Comparison of ENCODE assay signal across 20 cellular contexts in genomic region chr2:46708492-46708891, GRCh38. TPM values are rescaled to one million over a fixed set of nuclear protein-coding genes. Genes with fewer than 3 reads are reported as not detected.
DNase-seq lines count a peak whose midpoint lies in the region; ATAC-seq, FAIRE-seq and TF ChIP-seq lines count a peak whose summit lies in the region.
"Had no signal": no experiment of that assay in that cellular context is flagged by ENCODE, and none has a peak within 500 bp of the region (broad histone marks: within the 10 kb centered on the region; RNA-seq: fewer than 3 reads in every experiment).

No MANE protein-coding gene starts in this region.

- H3K9ac ChIP-seq in adipocyte (ENCODE audit: low read length) (no peak overlapping the region), skeletal muscle satellite cell (ENCODE audit: low read depth, low read length) (no peak overlapping the region)
- H3K9ac ChIP-seq: KMS-11 had no signal

- no peak for ATAC-seq in GM18517 (IDR thresholded peaks at IDR 0.05; ENCODE audit: unreplicated experiment)
- no peak for ATAC-seq in GM19328 (IDR thresholded peaks at IDR 0.05; ENCODE audit: unreplicated experiment)

- peak overlapping the region; percentile 36 for H3K4me3 ChIP-seq in adipocyte (ENCODE audit: low read length)
- H3K4me3 ChIP-seq in skeletal muscle satellite cell (ENCODE audit: low read length): no peak overlapping the region
- H3K4me3 ChIP-seq: HAP-1, PC-9, SJSA1 had no signal

- H3K27me3 ChIP-seq in adipocyte (replicated peaks; ENCODE audit: control insufficient read depth, insufficient read depth, low read length) (no peaks in the 10 kb centered on the region), skeletal muscle satellite cell (ENCODE audit: control insufficient read depth, insufficient read depth, low read length) (no peaks in the 10 kb centered on the region)
- H3K27me3 ChIP-seq: SJSA1 had no signal

- DNase-seq in H54 (ENCODE audit: insufficient read length, low spot score): no peak
- no peak for DNase-seq in adipocyte (ENCODE audit: low read depth)
- DNase-seq in COLO668 (lab: John Stamatoyannopoulos, UW; ENCODE audit: unreplicated experiment): no peak
- no peak for DNase-seq in HK-2 (ENCODE audit: unreplicated experiment)
- DNase-seq: HFFc6; MM.1S; NCI-H2029; NCI-H446; NCI-H526; NCI-H82; NK-92 treated with Interleukin-12 subunit alpha and Interleukin-12 subunit beta, amount 100 ng/mL, for 24 hours; PC-9; Right ventricle myocardium superior had no signal

- FAIRE-seq in H54 (lab: Jason Lieb, UNC): peak; percentile 43
- FAIRE-seq: D721Med had no signal

- H3K4me1 ChIP-seq in adipocyte (ENCODE audit: control insufficient read depth, insufficient read depth, low read length): peaks cover 63% of the 10 kb centered on the region
- peaks cover 59% of the 10 kb centered on the region for H3K4me1 ChIP-seq in skeletal muscle satellite cell (ENCODE audit: control insufficient read depth, insufficient read depth, low read length)

- H3K9me3 ChIP-seq in adipocyte (ENCODE audit: control insufficient read depth, low read length): no peaks in the 10 kb centered on the region
- H3K9me3 ChIP-seq in skeletal muscle satellite cell (replicated peaks; ENCODE audit: low read length): no peaks in the 10 kb centered on the region

- H3K4me2 ChIP-seq in skeletal muscle satellite cell (ENCODE audit: low read length): peak overlapping the region; percentile 37
- H3K4me2 ChIP-seq: KMS-11, PC-9 had no signal

- no peak for TF ChIP-seq POLR2A in H54 (IDR thresholded peaks at IDR 0.05; ENCODE audit: low read depth, low read length)

- H3K36me3 ChIP-seq in adipocyte (ENCODE audit: control insufficient read depth, insufficient read depth, low read length, severe bottlenecking) (no peaks in the 10 kb centered on the region), skeletal muscle satellite cell (ENCODE audit: insufficient read depth, low read length) (peaks cover 11% of the 10 kb centered on the region)
- H3K36me3 ChIP-seq: HAP-1, SJSA1 had no signal

RNA-seq across cellular contexts. Expression of gene SOCS5, which starts 9.4 kb away (rescaled TPM):
- total RNA-seq in skeletal muscle satellite cell (2012; rRNA removed): 43.6 and 52.2 TPM in 2 replicates
